Comparison of ENCODE assay signal across 19 cellular contexts in the genomic region with DNA sequence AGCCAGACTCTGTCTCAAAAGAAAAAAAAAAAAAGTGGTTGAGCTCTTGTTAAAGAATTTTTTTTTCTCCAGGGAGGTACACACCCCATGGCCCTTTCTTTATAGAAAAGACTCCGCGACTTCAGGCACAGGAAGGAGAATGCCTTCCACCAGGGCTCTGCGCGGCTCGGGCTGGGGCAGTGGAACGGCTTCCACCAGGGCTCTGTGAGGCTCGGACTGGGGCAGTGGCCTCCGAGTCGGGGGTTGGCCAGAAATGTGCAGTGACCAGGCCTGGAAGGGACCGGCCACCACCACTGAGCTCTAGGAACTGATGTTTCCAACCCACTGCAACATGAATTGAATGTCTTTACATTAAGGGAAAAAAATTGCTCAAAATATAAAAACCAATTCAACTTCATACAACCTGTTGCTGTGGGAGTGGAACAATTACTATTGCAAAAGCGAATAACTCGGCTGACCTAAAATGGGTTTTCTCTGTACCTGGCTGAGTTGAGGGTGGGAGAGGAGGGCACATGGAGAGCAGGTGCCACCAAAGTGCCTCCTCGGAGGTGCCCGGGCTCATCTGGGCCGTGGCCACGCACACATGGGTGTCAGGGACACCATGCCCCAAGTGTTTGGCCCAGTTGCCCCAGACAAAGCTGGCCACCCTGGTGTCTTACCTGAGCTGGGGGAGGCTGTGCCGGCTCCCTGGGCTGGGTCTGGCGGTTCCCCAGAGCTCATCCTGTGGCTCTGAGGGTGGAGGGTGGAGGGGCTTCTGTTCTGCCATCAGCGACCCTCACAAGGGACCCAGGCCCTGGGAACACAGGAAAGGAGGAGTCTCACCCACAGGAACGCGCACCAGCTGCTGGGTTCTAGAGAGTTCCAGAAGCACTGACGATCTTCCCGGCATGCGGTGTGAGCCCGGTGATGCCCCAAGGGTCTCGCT. TPM values are rescaled to one million over a fixed set of nuclear protein-coding genes. Genes with fewer than 3 reads are reported as not detected.
DNase-seq lines count a peak whose midpoint lies in the region; FAIRE-seq and TF ChIP-seq lines count a peak whose summit lies in the region.
"Had no signal": no experiment of that assay in that cellular context is flagged by ENCODE, and none has a peak within 500 bp of the region (broad histone marks: within the 10 kb centered on the region; RNA-seq: fewer than 3 reads in every experiment).

No MANE protein-coding gene starts in this region.

- peak overlapping the region; percentile 16 for H2BK5ac ChIP-seq in neuronal stem cell (ENCODE audit: low read length)

- no peaks in the 10 kb centered on the region for H3K36me3 ChIP-seq in BLaER1
- H3K36me3 ChIP-seq in neuronal stem cell (replicated peaks in 1 of 2; ENCODE audit: control insufficient read depth in 2 of 2, insufficient read depth in 2 of 2, low read length in 2 of 2): peaks cover 3 to 58% of the 10 kb centered on the region in 2 donors
- H3K36me3 ChIP-seq in stomach: peaks cover 0 to 37% (median 27%) of the 10 kb centered on the region in 4 donors

- H3K36me3 Mint-ChIP-seq in activated CD4-positive, alpha-beta T cell treated with anti-CD3 and anti-CD28 coated beads, Interleukin-2, amount 10 ng/mL, durations not matched to agents 7 days and 5 days (ENCODE audit: low read depth): no peaks in the 10 kb centered on the region
- no peaks in the 10 kb centered on the region for H3K36me3 Mint-ChIP-seq in activated CD4-positive, alpha-beta T cell treated with anti-CD3 and anti-CD28 coated beads, Interleukin-2, amount 10 ng/mL, durations not matched to agents 24 days and 14 days (ENCODE audit: low read depth)
- H3K36me3 Mint-ChIP-seq in activated CD4-positive, alpha-beta memory T cell treated with anti-CD3 and anti-CD28 coated beads, Interleukin-2, amount 10 ng/mL, durations not matched to agents 7 days and 5 days (ENCODE audit: low read depth): no peaks in the 10 kb centered on the region
- H3K36me3 Mint-ChIP-seq: CD4-positive, CD25-positive, alpha-beta regulatory T cell had no signal

- no peaks in the 10 kb centered on the region for H3K9me3 ChIP-seq in BLaER1
- peaks cover 0 to 2% of the 10 kb centered on the region in 2 donors for H3K9me3 ChIP-seq in neuronal stem cell (replicated peaks in 1 of 2; ENCODE audit: control insufficient read depth in 2 of 2, insufficient read depth in 1 of 2, low read depth in 1 of 2, low read length in 2 of 2)
- H3K9me3 ChIP-seq in stomach: no peaks in the 10 kb centered on the region
- H3K9me3 ChIP-seq: BLaER1 treated with 17β-estradiol and CSF1 and Interleukin-3, amounts not matched to agents 10 nM and 100 nM had no signal

- no peaks in the 10 kb centered on the region for H3K27me3 Mint-ChIP-seq in activated CD4-positive, alpha-beta T cell treated with anti-CD3 and anti-CD28 coated beads, Interleukin-2, amount 10 ng/mL, durations not matched to agents 7 days and 5 days
- peaks cover 2% of the 10 kb centered on the region for H3K27me3 Mint-ChIP-seq in activated CD4-positive, alpha-beta T cell treated with anti-CD3 and anti-CD28 coated beads, Interleukin-2, amount 10 ng/mL, durations not matched to agents 24 days and 14 days
- H3K27me3 Mint-ChIP-seq in activated CD4-positive, alpha-beta memory T cell treated with anti-CD3 and anti-CD28 coated beads, Interleukin-2, amount 10 ng/mL, durations not matched to agents 7 days and 5 days: no peaks in the 10 kb centered on the region
- H3K27me3 Mint-ChIP-seq: CD4-positive, CD25-positive, alpha-beta regulatory T cell had no signal

- H4K8ac ChIP-seq in neuronal stem cell (ENCODE audit: low read depth, low read length): no peak overlapping the region

- no peak overlapping the region for H3K4me3 Mint-ChIP-seq in activated CD4-positive, alpha-beta T cell treated with anti-CD3 and anti-CD28 coated beads, Interleukin-2, amount 10 ng/mL, durations not matched to agents 7 days and 5 days
- no peak overlapping the region for H3K4me3 Mint-ChIP-seq in activated CD4-positive, alpha-beta T cell treated with anti-CD3 and anti-CD28 coated beads, Interleukin-2, amount 10 ng/mL, durations not matched to agents 24 days and 14 days
- H3K4me3 Mint-ChIP-seq in activated CD4-positive, alpha-beta memory T cell treated with anti-CD3 and anti-CD28 coated beads, Interleukin-2, amount 10 ng/mL, durations not matched to agents 7 days and 5 days: no peak overlapping the region
- H3K4me3 Mint-ChIP-seq: CD4-positive, CD25-positive, alpha-beta regulatory T cell; GM23338 had no signal

- H2BK12ac ChIP-seq in neuronal stem cell (ENCODE audit: low read length): no peak overlapping the region

- CTCF ChIA-PET in activated CD4-positive, alpha-beta T cell treated with anti-CD3 and anti-CD28 coated beads, Interleukin-2, amount 10 ng/mL, durations not matched to agents 7 days and 5 days (lab: Charles Lee): interaction anchor here (0.6 to 1.2 kb wide), 2 partner anchors 15 to 16 kb away, joined by 3 read pairs; no protein-coding TSS in a partner anchor
- CTCF ChIA-PET in RWPE1 (lab: Yijun Ruan, JAX): interaction anchor here (0.6 kb wide), 2 partner anchors 25 to 1531 kb away, joined by 3 to 7 read pairs; no protein-coding TSS in a partner anchor
- CTCF ChIA-PET in activated CD4-positive, alpha-beta memory T cell treated with anti-CD3 and anti-CD28 coated beads, Interleukin-2, amount 10 ng/mL, durations not matched to agents 7 days and 5 days (lab: Charles Lee): no interaction called here

- TF ChIP-seq POLR2A in stomach (IDR thresholded peaks at IDR 0.05): no peak

- H3K9me3 Mint-ChIP-seq in activated CD4-positive, alpha-beta T cell treated with anti-CD3 and anti-CD28 coated beads, Interleukin-2, amount 10 ng/mL, durations not matched to agents 7 days and 5 days: no peaks in the 10 kb centered on the region
- H3K9me3 Mint-ChIP-seq in activated CD4-positive, alpha-beta T cell treated with anti-CD3 and anti-CD28 coated beads, Interleukin-2, amount 10 ng/mL, durations not matched to agents 24 days and 14 days: no peaks in the 10 kb centered on the region
- H3K9me3 Mint-ChIP-seq in activated CD4-positive, alpha-beta memory T cell treated with anti-CD3 and anti-CD28 coated beads, Interleukin-2, amount 10 ng/mL, durations not matched to agents 7 days and 5 days: no peaks in the 10 kb centered on the region
- H3K9me3 Mint-ChIP-seq: CD4-positive, CD25-positive, alpha-beta regulatory T cell; GM23338 had no signal

- DNase-seq in activated CD4-positive, alpha-beta T cell treated with anti-CD3 and anti-CD28 coated beads, Interleukin-2, amount 10 ng/mL, durations not matched to agents 7 days and 5 days: no peak
- DNase-seq in activated CD4-positive, alpha-beta T cell treated with anti-CD3 and anti-CD28 coated beads, Interleukin-2, amount 10 ng/mL, durations not matched to agents 24 days and 14 days: no peak
- DNase-seq in HTR-8/SVneo (ENCODE audit: insufficient read length, low spot score): no peak
- no peak for DNase-seq in neuronal stem cell (ENCODE audit: low spot score)
- DNase-seq in RWPE1 (ENCODE audit: low spot score): no peak
- no peak for DNase-seq in activated CD4-positive, alpha-beta memory T cell treated with anti-CD3 and anti-CD28 coated beads, Interleukin-2, amount 10 ng/mL, durations not matched to agents 7 days and 5 days
- no peak for DNase-seq in stomach
- DNase-seq: AML-193; Calu3; CD4-positive, CD25-positive, alpha-beta regulatory T cell; DMS79; HCEC 1CT had no signal

- FAIRE-seq in HTR-8/SVneo (lab: Jason Lieb, UNC): peak; percentile 49
- FAIRE-seq: GM12878, K562 had no signal

- H3K27me3 ChIP-seq in BLaER1 (no peaks in the 10 kb centered on the region), neuronal stem cell (ENCODE audit: control insufficient read depth in 3 of 3, insufficient read depth in 3 of 3, low read depth in 1 of 3, low read length in 3 of 3) (no peaks in the 10 kb centered on the region), stomach (peaks cover 0 to 3% (median 0%) of the 10 kb centered on the region in 3 donors)
- H3K27me3 ChIP-seq: BLaER1 treated with 17β-estradiol and CSF1 and Interleukin-3, amounts not matched to agents 10 nM and 100 nM had no signal

- H4K91ac ChIP-seq in neuronal stem cell (ENCODE audit: low read depth, low read length, poor library complexity): no peak overlapping the region

- no peak overlapping the region for H3K14ac ChIP-seq in neuronal stem cell (ENCODE audit: low read length)

- no peak overlapping the region for H2BK15ac ChIP-seq in neuronal stem cell (ENCODE audit: low read length)

- POLR2A ChIA-PET in activated CD4-positive, alpha-beta T cell treated with anti-CD3 and anti-CD28 coated beads, Interleukin-2, amount 10 ng/mL, durations not matched to agents 7 days and 5 days (lab: Charles Lee): no interaction called here
- POLR2A ChIA-PET in RWPE1 (lab: Yijun Ruan, JAX; ENCODE audit: low non-redundant PET): interaction anchor here (0.6 kb wide), 1 partner anchor 218 kb away, joined by 7 read pairs; no protein-coding TSS in a partner anchor
- POLR2A ChIA-PET in activated CD4-positive, alpha-beta memory T cell treated with anti-CD3 and anti-CD28 coated beads, Interleukin-2, amount 10 ng/mL, durations not matched to agents 7 days and 5 days (lab: Charles Lee): no interaction called here

- H3K4ac ChIP-seq in neuronal stem cell (ENCODE audit: low read length): no peak overlapping the region

- TF ChIP-seq EP300 in stomach (IDR thresholded peaks at IDR 0.05): no peak

- no peak overlapping the region for H3K18ac ChIP-seq in neuronal stem cell (ENCODE audit: low read length)

- H3K79me1 ChIP-seq in neuronal stem cell (ENCODE audit: low read depth, low read length): peaks cover 7% of the 10 kb centered on the region

- no peak overlapping the region for H2AFZ ChIP-seq in neuronal stem cell (ENCODE audit: low read length)
- H2AFZ ChIP-seq: GM23338 had no signal

- WGBS in neuronal stem cell (ENCODE audit: extremely low coverage in 2 of 2, insufficient read length in 2 of 2, insufficient replicate concordance in 1 of 2), 2 donors: no CpG with 5 or more reads among the region's 26 CpGs
- 86 to 91% (median 88%) methylated on average over 23 to 26 of the region's 26 CpGs for WGBS in stomach, 5 donors

- H3K4me1 ChIP-seq in BLaER1 (peaks cover 15% of the 10 kb centered on the region), neuronal stem cell (ENCODE audit: control insufficient read depth in 2 of 2, insufficient read depth in 1 of 2, low read depth in 1 of 2, low read length in 2 of 2) (no peaks in the 10 kb centered on the region), stomach (peaks cover 0 to 5% (median 2%) of the 10 kb centered on the region in 4 donors)

- H3K9ac ChIP-seq in BLaER1: no peak overlapping the region
- H3K9ac ChIP-seq in neuronal stem cell (ENCODE audit: low read depth, low read length, poor library complexity): no peak overlapping the region
- H3K9ac ChIP-seq: BLaER1 treated with 17β-estradiol and CSF1 and Interleukin-3, amounts not matched to agents 10 nM and 100 nM had no signal

- H2BK120ac ChIP-seq in neuronal stem cell (ENCODE audit: low read depth, low read length): no peak overlapping the region

- no peaks in the 10 kb centered on the region for H3K4me1 Mint-ChIP-seq in activated CD4-positive, alpha-beta T cell treated with anti-CD3 and anti-CD28 coated beads, Interleukin-2, amount 10 ng/mL, durations not matched to agents 7 days and 5 days
- H3K4me1 Mint-ChIP-seq in activated CD4-positive, alpha-beta T cell treated with anti-CD3 and anti-CD28 coated beads, Interleukin-2, amount 10 ng/mL, durations not matched to agents 24 days and 14 days: no peaks in the 10 kb centered on the region
- no peaks in the 10 kb centered on the region for H3K4me1 Mint-ChIP-seq in activated CD4-positive, alpha-beta memory T cell treated with anti-CD3 and anti-CD28 coated beads, Interleukin-2, amount 10 ng/mL, durations not matched to agents 7 days and 5 days
- H3K4me1 Mint-ChIP-seq: CD4-positive, CD25-positive, alpha-beta regulatory T cell; GM23338 had no signal

- no peak for TF ChIP-seq CTCF in RWPE1 (conservative IDR thresholded peaks at IDR 0.05; ENCODE audit: low read depth)
- no peak for TF ChIP-seq CTCF in stomach (IDR thresholded peaks at IDR 0.05)

- H4K20me1 ChIP-seq in BLaER1: no peaks in the 10 kb centered on the region

- no peak overlapping the region for H3K23ac ChIP-seq in neuronal stem cell (ENCODE audit: low read depth, low read length, poor library complexity)

- H3K4me3 ChIP-seq in BLaER1 (no peak overlapping the region), neuronal stem cell (ENCODE audit: low read length in 2 of 2) (peak overlapping the region in 1 of 2 donors; percentile 25), stomach (no peak overlapping the region)
- H3K4me3 ChIP-seq: BLaER1 treated with 17β-estradiol and CSF1 and Interleukin-3, amounts not matched to agents 10 nM and 100 nM; GM12878; GM23338; K562 had no signal

- intact Hi-C loops in activated CD4-positive, alpha-beta T cell treated with anti-CD3 and anti-CD28 coated beads, Interleukin-2, amount 10 ng/mL, durations not matched to agents 24 days and 14 days (cut with micrococcal nuclease): no loop called here
- intact Hi-C loops in stomach (cut with DNase I; ENCODE audit: low total_unique reads): no loop called here

- H3K4me2 ChIP-seq in BLaER1 (peak overlapping the region; percentile 28), neuronal stem cell (ENCODE audit: insufficient read depth, low read length, poor library complexity, severe bottlenecking) (no peak overlapping the region)
- H3K4me2 ChIP-seq: GM23338 had no signal

- peak overlapping the region; percentile 19 for H3K27ac Mint-ChIP-seq in activated CD4-positive, alpha-beta T cell treated with anti-CD3 and anti-CD28 coated beads, Interleukin-2, amount 10 ng/mL, durations not matched to agents 7 days and 5 days
- no peak overlapping the region for H3K27ac Mint-ChIP-seq in activated CD4-positive, alpha-beta T cell treated with anti-CD3 and anti-CD28 coated beads, Interleukin-2, amount 10 ng/mL, durations not matched to agents 24 days and 14 days
- H3K27ac Mint-ChIP-seq in activated CD4-positive, alpha-beta memory T cell treated with anti-CD3 and anti-CD28 coated beads, Interleukin-2, amount 10 ng/mL, durations not matched to agents 7 days and 5 days: no peak overlapping the region
- H3K27ac Mint-ChIP-seq: CD4-positive, CD25-positive, alpha-beta regulatory T cell; GM23338 had no signal

- no peak overlapping the region for H2AK5ac ChIP-seq in neuronal stem cell (ENCODE audit: low read depth, low read length)

- no peak overlapping the region for H3K27ac ChIP-seq in BLaER1
- no peak overlapping the region for H3K27ac ChIP-seq in neuronal stem cell (replicated peaks; ENCODE audit: low read length)
- no peak overlapping the region for H3K27ac ChIP-seq in RWPE1
- no peak overlapping the region for H3K27ac ChIP-seq in stomach
- H3K27ac ChIP-seq: 22Rv1; BLaER1 treated with 17β-estradiol and CSF1 and Interleukin-3, amounts not matched to agents 10 nM and 100 nM; HL-60 had no signal

RNA-seq across cellular contexts. Expression of a gene that starts 29.3 kb away (rescaled TPM):
- total RNA-seq in activated CD4-positive, alpha-beta T cell treated with anti-CD3 and anti-CD28 coated beads, Interleukin-2, amount 10 ng/mL, durations not matched to agents 7 days and 5 days: 100 to 1,000 TPM; 105 to 129 TPM
- total RNA-seq in activated CD4-positive, alpha-beta T cell treated with anti-CD3 and anti-CD28 coated beads, Interleukin-2, amount 10 ng/mL, durations not matched to agents 24 days and 14 days: 41.0 and 43.6 TPM in 2 replicates
- 43.6 TPM for polyA plus RNA-seq in neuronal stem cell (2013, experiment 1 of 2)
- 43.1 TPM for polyA plus RNA-seq in neuronal stem cell (2013, experiment 2 of 2)
- 10 to 100 TPM; 88.3 to 90.4 TPM for total RNA-seq in activated CD4-positive, alpha-beta memory T cell treated with anti-CD3 and anti-CD28 coated beads, Interleukin-2, amount 10 ng/mL, durations not matched to agents 7 days and 5 days
- total RNA-seq in stomach: 10 to 100 TPM in 3 of 5 donors, 1 to 10 TPM in 2; 7.1 to 60.5 (median 25.9) TPM
- polyA plus RNA-seq in stomach: 10 to 100 TPM; 40.1 to 76.9 (median 57.4) TPM

RNA-seq across cellular contexts. Expression of a gene that starts 32.4 kb away (rescaled TPM):
- 100 to 1,000 TPM; 253 to 302 TPM for total RNA-seq in activated CD4-positive, alpha-beta T cell treated with anti-CD3 and anti-CD28 coated beads, Interleukin-2, amount 10 ng/mL, durations not matched to agents 7 days and 5 days
- 10.1 and 12.2 TPM in 2 replicates for total RNA-seq in activated CD4-positive, alpha-beta T cell treated with anti-CD3 and anti-CD28 coated beads, Interleukin-2, amount 10 ng/mL, durations not matched to agents 24 days and 14 days
- 3.2 TPM for polyA plus RNA-seq in neuronal stem cell (2013, experiment 1 of 2)
- 2.9 TPM for polyA plus RNA-seq in neuronal stem cell (2013, experiment 2 of 2)
- 100 to 1,000 TPM; 181 to 186 TPM for total RNA-seq in activated CD4-positive, alpha-beta memory T cell treated with anti-CD3 and anti-CD28 coated beads, Interleukin-2, amount 10 ng/mL, durations not matched to agents 7 days and 5 days
- total RNA-seq in stomach: 100 to 1,000 TPM in 1 of 5 donors, 10 to 100 TPM in 2, 1 to 10 TPM in 2; 3.6 to 117 (median 16.8) TPM
- polyA plus RNA-seq in stomach: 10 to 100 TPM; 17.1 to 24.3 (median 19.9) TPM
